17 cellular contexts compared by ENCODE assay signal in the genomic region with DNA sequence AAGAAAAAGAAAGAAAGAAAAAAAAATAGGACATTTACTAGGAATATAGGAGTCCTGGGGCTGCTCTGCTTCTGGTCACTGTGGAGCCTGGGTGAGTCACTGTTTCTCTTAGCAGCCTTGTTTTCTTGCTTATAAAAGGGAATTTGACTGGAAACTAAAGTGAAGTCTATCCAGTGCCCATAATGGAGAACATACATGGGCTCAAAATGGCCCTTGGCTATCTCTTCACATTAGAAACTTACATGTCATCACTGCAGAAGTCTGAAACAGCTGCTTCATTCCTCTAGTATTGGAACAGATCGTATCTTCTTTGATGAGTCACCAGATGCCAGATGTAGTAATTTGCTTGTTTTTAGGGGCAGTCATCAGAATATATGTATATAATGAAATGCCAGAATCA. TPM values are rescaled to one million over a fixed set of nuclear protein-coding genes. Genes with fewer than 3 reads are reported as not detected.
DNase-seq lines count a peak whose midpoint lies in the region; FAIRE-seq and TF ChIP-seq lines count a peak whose summit lies in the region.
"Had no signal": no experiment of that assay in that cellular context is flagged by ENCODE, and none has a peak within 500 bp of the region (broad histone marks: within the 10 kb centered on the region; RNA-seq: fewer than 3 reads in every experiment).

No MANE protein-coding gene starts in this region.

- FAIRE-seq in kidney (lab: Jason Lieb, UNC) (no peak), small intestine (lab: Jason Lieb, UNC) (no peak)

- H3K4me3 ChIP-seq in SJCRH30 (no peak overlapping the region), fibroblast of the aortic adventitia (ENCODE audit: low read depth, low read length) (no peak overlapping the region), skeletal muscle cell (ENCODE audit: low read depth, low read length) (no peak overlapping the region), kidney (ENCODE audit: low read length in 2 of 2) (no peak overlapping the region), small intestine (ENCODE audit: low read depth in 1 of 2, low read length in 2 of 2) (no peak overlapping the region)
- H3K4me3 ChIP-seq: dorsolateral prefrontal cortex, lung had no signal

- no peak overlapping the region for H3K9ac ChIP-seq in kidney (ENCODE audit: low read length in 2 of 2)

- WGBS in small intestine, 3 donors, result 46 to 63% (median 49%) methylated on average over 1 of the region's 1 CpG

- H3K27me3 ChIP-seq in SJCRH30 (no peaks in the 10 kb centered on the region), small intestine (ENCODE audit: control insufficient read depth in 2 of 2, insufficient read depth in 2 of 2, low read length in 2 of 2) (no peaks in the 10 kb centered on the region)
- H3K27me3 ChIP-seq: dorsolateral prefrontal cortex, foreskin keratinocyte had no signal

- DNase-seq in EL, result peak; percentile 15
- DNase-seq in SJCRH30, result peak; percentile 29 to 65
- DNase-seq in fibroblast of the aortic adventitia (ENCODE audit: low read depth), result peak; percentile 42
- DNase-seq in skeletal muscle cell (ENCODE audit: low read depth), result peak; percentile 74
- no peak for DNase-seq in kidney
- no peak for DNase-seq in amniotic stem cell (lab: John Stamatoyannopoulos, UW)
- no peak for DNase-seq in small intestine
- DNase-seq in activated CD4-positive, alpha-beta T cell treated with anti-CD3 and anti-CD28 coated beads for 4 hours, result no peak
- DNase-seq: activated CD8-positive, alpha-beta memory T cell treated with anti-CD3 and anti-CD28 coated beads for 24 hours; DND-41; dorsolateral prefrontal cortex; NCI-H1930; NCI-H524 treated with DMSO at 0.1 percent for 48 hours; SW 1271 had no signal

- H3K4me1 ChIP-seq in SJCRH30 (peaks cover 16% of the 10 kb centered on the region), kidney (ENCODE audit: control insufficient read depth in 1 of 2, insufficient read depth in 1 of 2, low read depth in 1 of 2, low read length in 2 of 2) (no peaks in the 10 kb centered on the region), small intestine (ENCODE audit: control insufficient read depth in 2 of 2, insufficient read depth in 1 of 2, low read depth in 1 of 2, low read length in 1 of 2) (no peaks in the 10 kb centered on the region)
- H3K4me1 ChIP-seq: foreskin keratinocyte had no signal

- intact Hi-C loops in kidney (cut with DNase I), result no loop called here

- H3K27ac ChIP-seq in SJCRH30, result peak overlapping the region; percentile 43
- no peak overlapping the region for H3K27ac ChIP-seq in kidney (ENCODE audit: low read depth in 2 of 2, low read length in 2 of 2)
- H3K27ac ChIP-seq in small intestine (ENCODE audit: low read depth in 1 of 2, low read length in 1 of 2), result no peak overlapping the region
- H3K27ac ChIP-seq: dorsolateral prefrontal cortex, foreskin keratinocyte, VCaP had no signal

- H3K36me3 ChIP-seq in SJCRH30 (no peaks in the 10 kb centered on the region), kidney (ENCODE audit: control insufficient read depth in 1 of 2, insufficient read depth in 2 of 2, low read length in 2 of 2) (no peaks in the 10 kb centered on the region), small intestine (ENCODE audit: control insufficient read depth in 2 of 2, insufficient read depth in 2 of 2, low read length in 2 of 2) (no peaks in the 10 kb centered on the region)

- H3K9me3 ChIP-seq in SJCRH30 (replicated peaks) (no peaks in the 10 kb centered on the region), kidney (ENCODE audit: control insufficient read depth in 1 of 2, low read length in 2 of 2) (no peaks in the 10 kb centered on the region), small intestine (ENCODE audit: control insufficient read depth, low read depth) (no peaks in the 10 kb centered on the region)

- no peak for TF ChIP-seq CTCF in fibroblast of the aortic adventitia (IDR thresholded peaks at IDR 0.05; ENCODE audit: insufficient read depth, low read length)
- no peak for TF ChIP-seq CTCF in kidney (IDR thresholded peaks at IDR 0.05; ENCODE audit: borderline replicate concordance, extremely low read depth, insufficient read depth)

RNA-seq across cellular contexts. Expression of gene SGCD, which starts 56.5 kb away (rescaled TPM):
- total RNA-seq in SJCRH30 (2014; rRNA removed; shearing (Covaris generic)), result 5.3 and 5.8 TPM in 2 replicates
- total RNA-seq in fibroblast of the aortic adventitia (ENCODE audit: low replicate concordance) (7.9 and 11.7 TPM in 2 replicates), kidney (2.7 TPM)
- polyA plus RNA-seq in kidney (ENCODE audit: insufficient read depth, low read depth, low replicate concordance) (0.99 TPM), small intestine (under 1 TPM; 0.22 to 0.97 (median 0.27) TPM)
- total RNA-seq: foreskin keratinocyte had no signal
- polyA plus RNA-seq: foreskin keratinocyte had no signal

Comparison
In these comparisons a context has a peak if more than half of its experiments do, and no peak if none do; other contexts are left out.
1. DNase-seq: peak in EL (single experiment), SJCRH30 (2 of 2), fibroblast of the aortic adventitia (single experiment) and skeletal muscle cell (single experiment); none in kidney (single experiment), amniotic stem cell (single experiment), small intestine (single experiment) and activated CD4-positive, alpha-beta T cell treated with anti-CD3 and anti-CD28 coated beads for 4 hours (0 of 2).